9 cellular contexts compared by ENCODE assay signal in genomic region chr12:116558280-116559079, GRCh38. TPM values are rescaled to one million over a fixed set of nuclear protein-coding genes. Genes with fewer than 3 reads are reported as not detected.
DNase-seq lines count a peak whose midpoint lies in the region; ATAC-seq, FAIRE-seq and TF ChIP-seq lines count a peak whose summit lies in the region.
"Had no signal": no experiment of that assay in that cellular context is flagged by ENCODE, and none has a peak within 500 bp of the region (broad histone marks: within the 10 kb centered on the region; RNA-seq: fewer than 3 reads in every experiment).

No MANE protein-coding gene starts in this region.

- DNase-seq in HepG2 (ENCODE audit: low spot score) (no peak), right lobe of liver (no peak), NCI-H2171 treated with DMSO at 0.1 percent for 48 hours (lab: John Stamatoyannopoulos, UW) (no peak), HTR-8/SVneo (ENCODE audit: insufficient read length, low spot score) (no peak), D721Med (ENCODE audit: insufficient read length, low spot score) (no peak)
- DNase-seq: H7 had no signal

- peaks cover 20% of the 10 kb centered on the region for H3K4me1 Mint-ChIP-seq in activated T-helper 17 cell treated with anti-CD3 and anti-CD28 coated beads, Interleukin-2, amount 50 U/mL, for 72 hours

- peak overlapping the region; percentile 78 for H3K4me3 Mint-ChIP-seq in activated T-helper 17 cell treated with anti-CD3 and anti-CD28 coated beads, Interleukin-2, amount 50 U/mL, for 72 hours

- no peak overlapping the region for H3K9ac ChIP-seq in HepG2 (ENCODE audit: insufficient read depth, low read depth, low read length)
- peak overlapping the region in 1 of 2 donors; percentile 44 for H3K9ac ChIP-seq in mucosa of rectum (ENCODE audit: low read depth in 1 of 2, low read length in 2 of 2)

- H3K36me3 ChIP-seq in HepG2 (replicated peaks in 1 of 2; ENCODE audit: control insufficient read depth in 1 of 2, insufficient read depth in 2 of 2, low read length in 2 of 2), result no peaks in the 10 kb centered on the region
- H3K36me3 ChIP-seq in right lobe of liver, result no peaks in the 10 kb centered on the region
- no peaks in the 10 kb centered on the region for H3K36me3 ChIP-seq in mucosa of rectum (ENCODE audit: control insufficient read depth in 2 of 2, insufficient read depth in 2 of 2, low read length in 2 of 2)

- H3K27ac ChIP-seq in HepG2 (ENCODE audit: extremely low read length, insufficient read depth, low read length), result no peak overlapping the region
- H3K27ac ChIP-seq in right lobe of liver, result peak overlapping the region in 1 of 3 donors; percentile 57
- H3K27ac ChIP-seq in mucosa of rectum (ENCODE audit: low read depth in 2 of 2, low read length in 2 of 2), result peak overlapping the region; percentile 71 to 79

- peaks cover 5% of the 10 kb centered on the region for H3K9me3 Mint-ChIP-seq in activated T-helper 17 cell treated with anti-CD3 and anti-CD28 coated beads, Interleukin-2, amount 50 U/mL, for 72 hours

- H3K27me3 ChIP-seq in HepG2 (ENCODE audit: control insufficient read depth in 1 of 2, insufficient read depth in 2 of 2, low read length in 2 of 2) (no peaks in the 10 kb centered on the region; a peak in 2 of 5 replicates), right lobe of liver (no peaks in the 10 kb centered on the region), mucosa of rectum (ENCODE audit: control insufficient read depth in 2 of 2, insufficient read depth in 2 of 2, low read length in 2 of 2) (no peaks in the 10 kb centered on the region)

- FAIRE-seq in HepG2 (lab: Jason Lieb, UNC), result no peak
- no peak for FAIRE-seq in HTR-8/SVneo (lab: Jason Lieb, UNC)
- no peak for FAIRE-seq in D721Med (lab: Jason Lieb, UNC)

- TF ChIP-seq CTCF in HepG2 (CRISPR knock-in tag; IDR thresholded peaks at IDR 0.05), result no peak
- TF ChIP-seq CTCF in right lobe of liver (IDR thresholded peaks at IDR 0.05), result no peak
- no peak for TF ChIP-seq CTCF in D721Med (IDR thresholded peaks at IDR 0.05; ENCODE audit: insufficient read depth, missing control alignments)

- TF ChIP-seq POLR2A in HepG2 (IDR thresholded peaks at IDR 0.05; ENCODE audit: insufficient read depth in 1 of 2, low read depth in 2 of 2, low read length in 2 of 2) (no peak), right lobe of liver (IDR thresholded peaks at IDR 0.05) (no peak)

- no peak for TF ChIP-seq RAD21 in HepG2 (CRISPR knock-in tag; IDR thresholded peaks at IDR 0.05)

- H3K79me2 ChIP-seq in HepG2 (ENCODE audit: insufficient read depth, low read length), result no peaks in the 10 kb centered on the region

- in situ Hi-C loops in HepG2 (cut with HindIII; ENCODE audit: extremely low pct_ligation_motif_present, low pct_unique_long_range_greater_than_20kb), result no loop called here

- H4K20me1 ChIP-seq in HepG2 (ENCODE audit: insufficient read depth, low read length), result no peaks in the 10 kb centered on the region

- peaks cover 16% of the 10 kb centered on the region for H3K4me1 ChIP-seq in HepG2 (ENCODE audit: insufficient read depth, low read length)
- H3K4me1 ChIP-seq in right lobe of liver, result peaks cover 0 to 7% (median 0%) of the 10 kb centered on the region in 4 donors
- H3K4me1 ChIP-seq in mucosa of rectum (ENCODE audit: control insufficient read depth in 2 of 2, insufficient read depth in 2 of 2, low read length in 2 of 2), result peaks cover 10 to 12% of the 10 kb centered on the region in 2 donors

- no peak for ATAC-seq in HepG2
- no peak for ATAC-seq in right lobe of liver
- ATAC-seq in activated T-helper 17 cell treated with anti-CD3 and anti-CD28 coated beads, Interleukin-2, amount 50 U/mL, for 72 hours (replicated peaks), result no peak
- no peak for ATAC-seq in HG03432 (IDR thresholded peaks at IDR 0.05; ENCODE audit: unreplicated experiment)

- TF ChIP-seq EP300 in HepG2 (IDR thresholded peaks at IDR 0.05; ENCODE audit: low read depth in 2 of 2, low read length in 2 of 2) (no peak), HepG2 (CRISPR knock-in tag; IDR thresholded peaks at IDR 0.05; ENCODE audit: borderline replicate concordance) (no peak)

- WGBS in HepG2 (ENCODE audit: low lambda C conversion rate), result 62% methylated on average over 18 of the region's 18 CpGs
- WGBS in right lobe of liver (ENCODE audit: insufficient coverage, low coverage, low lambda C conversion rate, missing lambda C conversion rate), result 85% methylated on average over 15 of the region's 18 CpGs

- peak overlapping the region; percentile 71; the same call in 1 of the 2 replicates for H3K4me2 ChIP-seq in HepG2 (ENCODE audit: low read depth, low read length)

- no peak overlapping the region for H2AFZ ChIP-seq in HepG2 (ENCODE audit: low read length)

- CTCF ChIA-PET in HepG2 (lab: Yijun Ruan, JAX; ENCODE audit: low intra/inter-chr PET ratio, low total read pairs), result no interaction called here

- no peak overlapping the region for H3K27ac Mint-ChIP-seq in activated T-helper 17 cell treated with anti-CD3 and anti-CD28 coated beads, Interleukin-2, amount 50 U/mL, for 72 hours

- H3K9me3 ChIP-seq in HepG2 (ENCODE audit: low read length) (no peaks in the 10 kb centered on the region), right lobe of liver (no peaks in the 10 kb centered on the region), mucosa of rectum (ENCODE audit: control insufficient read depth in 2 of 2, low read length in 2 of 2) (no peaks in the 10 kb centered on the region)

- intact Hi-C loops in HepG2 (cut with micrococcal nuclease; ENCODE audit: unreplicated experiment), result no loop called here
- intact Hi-C loops in right lobe of liver (cut with DNase I), result no loop called here

- POLR2A ChIA-PET in HepG2 (lab: Yijun Ruan, JAX), result no interaction called here

- no peaks in the 10 kb centered on the region for H3K27me3 Mint-ChIP-seq in activated T-helper 17 cell treated with anti-CD3 and anti-CD28 coated beads, Interleukin-2, amount 50 U/mL, for 72 hours

- H3K4me3 ChIP-seq in HepG2 (replicated peaks in 1 of 3; ENCODE audit: insufficient read depth in 1 of 3, low read depth in 2 of 3, low read length in 3 of 3) (peak overlapping the region in 1 of 3 experiments; percentile 53; a peak in 1 of 6 replicates), right lobe of liver (no peak overlapping the region), mucosa of rectum (ENCODE audit: low read length in 2 of 2) (peak overlapping the region in 1 of 2 donors; percentile 63)

- BruUV-seq in HepG2 (replicated peaks; lab: Mats Ljungman, UMichigan), result no TSS peak

- no peaks in the 10 kb centered on the region for H3K36me3 Mint-ChIP-seq in activated T-helper 17 cell treated with anti-CD3 and anti-CD28 coated beads, Interleukin-2, amount 50 U/mL, for 72 hours (ENCODE audit: low read depth)

TF ChIP-seq in HepG2, 621 proteins besides CTCF, POLR2A, EP300 and RAD21:
- TF ChIP-seq ZNF205 (CRISPR knock-in tag; IDR thresholded peaks at IDR 0.05), result no peak
- TF ChIP-seq ZNF138 (CRISPR knock-in tag; IDR thresholded peaks at IDR 0.05; ENCODE audit: low read depth), result no peak
- TF ChIP-seq RARG (CRISPR knock-in tag; IDR thresholded peaks at IDR 0.05; ENCODE audit: low read depth), result no peak
- 0 out of 2 replicates have a peak, but pooled peaks have one; percentile 11 for TF ChIP-seq NRL (CRISPR knock-in tag; IDR thresholded peaks at IDR 0.05; ENCODE audit: borderline replicate concordance)
- TF ChIP-seq ZC3H13 (CRISPR knock-in tag; IDR thresholded peaks at IDR 0.05), result no peak

RNA-seq across cellular contexts. Expression of gene MAP1LC3B2, which starts 0.7 kb away (rescaled TPM):
- total RNA-seq in HepG2 (2016; rRNA removed; fragmentation: Illumina TruSeq; extraction: Trizol), result 0.60 and 0.70 TPM in 2 replicates
- 0.62 TPM in 1 of 2 replicates, not detected in the other for total RNA-seq in HepG2 (2016; cell fraction: cytosol; rRNA removed; fragmentation: Illumina TruSeq; extraction: Trizol; ENCODE audit: low read depth)
- total RNA-seq in HepG2 (2016; cell fraction: insoluble cytoplasmic fraction; rRNA removed; fragmentation: Illumina TruSeq; extraction: Trizol), result 0.84 and 0.98 TPM in 2 replicates
- not detected in 2 replicates for total RNA-seq in HepG2 (2016; cell fraction: membrane; rRNA removed; fragmentation: Illumina TruSeq; extraction: Trizol)
- total RNA-seq in HepG2 (2016; cell fraction: nucleus; rRNA removed; fragmentation: Illumina TruSeq; extraction: Trizol), result 0.81 TPM in 1 of 2 replicates, not detected in the other
- polyA plus RNA-seq in HepG2 (2011; rRNA removed), result 2.1 and 2.2 TPM in 2 replicates
- 0.27 and 1.1 TPM in 2 replicates for polyA plus RNA-seq in HepG2 (2011; cell fraction: cytosol; rRNA removed)
- polyA plus RNA-seq in HepG2 (2011; cell fraction: nucleus; rRNA removed), result 0.38 TPM in 1 of 2 replicates, not detected in the other
- polyA plus RNA-seq in HepG2 (2012), result 6.8 and 8.0 TPM in 2 replicates
- 0.40 and 1.3 TPM in 2 replicates for polyA plus RNA-seq in HepG2 (2016; cell fraction: cytosol; fragmentation: Illumina TruSeq; extraction: Trizol; ENCODE audit: low read depth)
- polyA plus RNA-seq in HepG2 (2016; cell fraction: insoluble cytoplasmic fraction; fragmentation: Illumina TruSeq; extraction: Trizol; ENCODE audit: low read depth), result 2.8 and 3.3 TPM in 2 replicates
- 0.83 and 1.4 TPM in 2 replicates for polyA plus RNA-seq in HepG2 (2016; cell fraction: membrane; fragmentation: Illumina TruSeq; extraction: Trizol; ENCODE audit: low read depth)
- 1.6 and 1.9 TPM in 2 replicates for polyA plus RNA-seq in HepG2 (2016; cell fraction: nucleus; fragmentation: Illumina TruSeq; extraction: Trizol; ENCODE audit: insufficient read depth, low read depth)
- 0.46 and 0.84 TPM in 2 replicates for polyA minus RNA-seq in HepG2 (2011; rRNA and poly(A)+ RNA removed; ENCODE audit: low replicate concordance)
- polyA minus RNA-seq in HepG2 (2011; cell fraction: cytosol; rRNA and poly(A)+ RNA removed), result not detected in 2 replicates
- polyA minus RNA-seq in HepG2 (2011; cell fraction: nucleus; rRNA and poly(A)+ RNA removed), result not detected in 2 replicates
- total RNA-seq in right lobe of liver, result 1 to 10 TPM in 1 of 6 experiments, under 1 TPM in 2, not detected in 3; 0.59 to 1.0 (median 0.70) TPM
- under 1 TPM; 0.90 to 0.97 TPM for total RNA-seq in activated T-helper 17 cell treated with anti-CD3 and anti-CD28 coated beads, Interleukin-2, amount 50 U/mL, for 72 hours
- total RNA-seq: H7 had no signal
